In the genomic region with DNA sequence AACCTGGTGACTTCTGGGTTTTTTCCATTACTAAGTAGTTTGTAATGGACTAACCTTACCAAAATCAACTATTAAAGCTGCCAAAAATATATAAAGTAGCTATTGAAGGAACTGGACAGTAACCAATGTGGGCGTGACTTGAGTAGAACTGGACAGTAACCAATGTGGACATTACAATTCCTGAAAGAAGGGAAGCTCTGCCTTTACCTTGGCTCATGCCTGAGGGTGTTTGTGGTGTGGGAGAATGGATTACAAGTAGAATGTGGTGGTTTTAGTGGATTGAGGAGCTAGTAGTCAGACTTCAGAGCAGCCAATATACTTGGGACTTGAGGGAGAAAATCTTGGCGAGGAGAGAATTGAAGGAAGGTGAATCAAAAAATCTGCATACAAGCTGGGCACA, we compare ENCODE assay signal across 29 cellular contexts. TPM values are rescaled to one million over a fixed set of nuclear protein-coding genes. Genes with fewer than 3 reads are reported as not detected.
"Had no signal": no experiment of that assay in that cellular context is flagged by ENCODE, and none has a peak within 500 bp of the region (broad histone marks: within the 10 kb centered on the region; RNA-seq: fewer than 3 reads in every experiment).

No MANE protein-coding gene starts in this region.

- H3K4me3 Mint-ChIP-seq: naive thymus-derived CD8-positive, alpha-beta T cell; nephron; neural crest cell; stimulated activated memory B cell treated with anti-CD40 and anti-IgM and Interleukin-4, amounts not matched to agents 10 μg/mL and 1 μg/mL and 100 μg/mL, for 72 hours had no signal

- H3K79me2 ChIP-seq: parathyroid adenoma had no signal

- H3K36me3 ChIP-seq: left ventricle myocardium inferior, right atrium auricular region, right lobe of liver, stomach, thyroid gland, transverse colon, upper lobe of left lung, vagina had no signal

- H2AFZ ChIP-seq: parathyroid adenoma had no signal

- H3K4me1 Mint-ChIP-seq: naive thymus-derived CD8-positive, alpha-beta T cell; nephron; neural crest cell; stimulated activated memory B cell treated with anti-CD40 and anti-IgM and Interleukin-4, amounts not matched to agents 10 μg/mL and 1 μg/mL and 100 μg/mL, for 72 hours had no signal

- H3K27me3 ChIP-seq: right atrium auricular region, right lobe of liver, stomach, testis, thyroid gland, transverse colon, upper lobe of left lung, vagina had no signal

- H3K27me3 Mint-ChIP-seq: naive thymus-derived CD8-positive, alpha-beta T cell had no signal

- H3K27ac ChIP-seq: left ventricle myocardium inferior, parathyroid adenoma, right atrium auricular region, right lobe of liver, stomach, testis, thyroid gland, transverse colon, upper lobe of left lung, vagina had no signal

- DNase-seq: islet precursor cell; left ventricle myocardium inferior; mesenchymal stem cell; naive thymus-derived CD8-positive, alpha-beta T cell; nucleus accumbens; right lobe of liver; stimulated activated CD4-positive, alpha-beta T cell treated with anti-CD3 and anti-CD28 coated beads, Interleukin-1b, Interleukin-23, amount 100 ng/mL, for 48 hours; stimulated activated CD4-positive, alpha-beta T cell treated with anti-CD3 and anti-CD28 coated beads, Interleukin-2, amount 100 ng/mL, for 48 hours; stimulated activated CD4-positive, alpha-beta T cell treated with anti-CD3 and anti-CD28 coated beads, Interleukin-4, amount 100 ng/mL, for 4 hours; stimulated activated CD8-positive, alpha-beta memory T cell treated with anti-CD3 and anti-CD28 coated beads, Interleukin-4, amount 100 ng/mL, for 48 hours; stimulated activated naive CD8-positive, alpha-beta T cell treated with anti-CD3 and anti-CD28 coated beads, Interleukin-15, Interleukin-2, amounts not matched to agents 100 U/mL and 50 U/mL, for 24 hours; stomach; testis; thyroid gland; transverse colon; upper lobe of left lung had no signal

- H3K4me2 ChIP-seq: smooth muscle cell had no signal

- H3K9me3 ChIP-seq: right lobe of liver, testis, thyroid gland, transverse colon, upper lobe of left lung, vagina had no signal

- H3K27ac Mint-ChIP-seq: nephron; stimulated activated memory B cell treated with anti-CD40 and anti-IgM and Interleukin-4, amounts not matched to agents 10 μg/mL and 1 μg/mL and 100 μg/mL, for 72 hours had no signal

- H3K9ac ChIP-seq: parathyroid adenoma had no signal

- H3K4me1 ChIP-seq: left ventricle myocardium inferior, parathyroid adenoma, right atrium auricular region, right lobe of liver, stomach, testis, thyroid gland, transverse colon, upper lobe of left lung, vagina had no signal

- H3K4me3 ChIP-seq: left ventricle myocardium inferior, right atrium auricular region, right lobe of liver, smooth muscle cell, stomach, testis, thyroid gland, transverse colon, upper lobe of left lung, vagina had no signal

- ATAC-seq: naive thymus-derived CD8-positive, alpha-beta T cell; right lobe of liver; stimulated activated memory B cell treated with anti-CD40 and anti-IgM and Interleukin-4, amounts not matched to agents 10 μg/mL and 1 μg/mL and 100 μg/mL, for 72 hours; stimulated activated naive CD8-positive, alpha-beta T cell treated with anti-CD3 and anti-CD28 coated beads, Interleukin-15, Interleukin-2, amounts not matched to agents 100 U/mL and 50 U/mL, for 24 hours had no signal

RNA-seq across cellular contexts. Expression of gene LRRC63, which starts 17.5 kb away (rescaled TPM):
- total RNA-seq: left ventricle myocardium inferior, lower leg skin, osteocyte, pulmonary artery endothelial cell, right atrium auricular region, skeletal muscle tissue, smooth muscle cell had no signal
- polyA plus RNA-seq: stomach, urinary bladder had no signal

RNA-seq across cellular contexts. Expression of gene LCP1, which starts 47.3 kb away (rescaled TPM):
- total RNA-seq: lung microvascular endothelial cell, osteocyte had no signal
